8 cellular contexts compared by ENCODE assay signal in the genomic region with DNA sequence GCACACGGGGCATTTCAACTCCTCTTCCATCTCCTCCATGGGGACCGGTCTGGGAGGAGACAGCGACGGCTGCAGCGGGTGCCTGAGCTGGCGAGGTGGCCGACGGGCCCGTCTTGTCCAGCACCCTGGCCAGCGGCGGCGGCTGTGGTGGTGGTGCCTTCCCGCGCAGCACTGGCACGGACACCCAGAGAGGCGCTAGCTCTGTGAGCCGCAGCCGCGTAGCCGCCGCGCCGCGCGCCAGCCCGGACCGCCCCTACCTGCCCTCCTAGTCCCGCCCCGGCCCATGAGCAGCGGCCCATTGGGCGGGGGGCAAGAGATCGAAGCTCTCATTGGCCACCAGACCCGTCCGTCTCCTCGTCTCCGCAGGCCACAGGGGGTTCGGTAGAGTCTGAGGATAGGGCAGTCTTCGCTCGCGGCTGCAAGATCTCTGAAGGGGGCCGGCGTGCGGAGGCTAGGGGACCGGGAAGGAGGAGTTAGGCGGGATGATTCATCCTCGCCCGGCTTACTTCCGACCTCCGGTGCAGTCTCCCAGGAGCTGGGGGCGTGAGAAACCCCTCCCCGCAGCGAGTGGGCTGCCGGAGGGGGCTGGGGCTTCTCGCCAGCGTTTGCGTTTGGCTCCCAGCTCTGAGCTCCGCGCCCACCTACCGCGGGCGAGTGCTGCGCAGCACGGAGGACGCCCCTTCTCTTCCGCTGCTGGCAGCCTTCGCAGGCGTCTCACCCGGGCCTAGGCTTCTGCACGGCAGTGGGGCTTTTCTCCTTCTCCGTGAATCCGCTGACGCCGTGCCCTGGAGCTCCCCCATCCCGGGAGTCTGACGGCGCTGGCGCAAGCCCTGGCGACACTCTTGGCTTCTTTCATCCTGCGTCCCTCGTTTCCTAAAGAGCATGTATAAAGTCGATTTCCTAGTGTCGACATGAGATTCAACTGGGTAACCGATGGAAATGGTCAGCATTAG. TPM values are rescaled to one million over a fixed set of nuclear protein-coding genes. Genes with fewer than 3 reads are reported as not detected.
DNase-seq lines count a peak whose midpoint lies in the region; ATAC-seq, FAIRE-seq and TF ChIP-seq lines count a peak whose summit lies in the region.

TRIM9 (minus strand) TSS at position 205 of the 953 bp plus-strand sequence; CDS start at position 39, 166 bp downstream.

- DNase-seq in DND-41 = peak; percentile 97
- peak; percentile 90 for DNase-seq in H54 (ENCODE audit: insufficient read length, low spot score)
- peak; percentile 81 for DNase-seq in LNCaP clone FGC (ENCODE audit: low read depth)
- peak; percentile 98 for DNase-seq in RWPE2 (ENCODE audit: low spot score)
- DNase-seq in activated T-helper 9 cell treated with anti-CD3 and anti-CD28 coated beads, Interleukin-2, amount 50 U/mL, for 16 hours (ENCODE audit: low read depth) = peak; percentile 82
- DNase-seq in fibroblast of pulmonary artery (ENCODE audit: low read depth) = peak; percentile 97
- DNase-seq in naive thymus-derived CD8-positive, alpha-beta T cell = peak; percentile 86 to 97 (median 93)

- H3K27me3 ChIP-seq in DND-41 (ENCODE audit: insufficient read depth, low read length, poor library complexity) (no peaks in the 10 kb centered on the region), RWPE2 (ENCODE audit: insufficient read depth, poor library complexity, severe bottlenecking) (peaks cover 12% of the 10 kb centered on the region)

- H3K27me3 Mint-ChIP-seq in naive thymus-derived CD8-positive, alpha-beta T cell = peaks cover 0 to 23% (median 4%) of the 10 kb centered on the region in 5 donors
- H3K27me3 Mint-ChIP-seq in stimulated activated memory B cell treated with anti-CD40 and anti-IgM and Interleukin-4, amounts not matched to agents 10 μg/mL and 1 μg/mL and 100 μg/mL, for 72 hours = peaks cover 43% of the 10 kb centered on the region

- H3K4me1 ChIP-seq in DND-41 (ENCODE audit: insufficient read depth, low read length) (peaks cover 56% of the 10 kb centered on the region), RWPE2 (ENCODE audit: insufficient read depth, poor library complexity, severe bottlenecking) (peaks cover 6% of the 10 kb centered on the region)

- POLR2A ChIA-PET in naive thymus-derived CD8-positive, alpha-beta T cell (lab: Charles Lee) = interaction anchor here (0.7 to 2.9 kb wide), 13 partner anchors 8 to 1509 kb away, joined by 3 to 21 read pairs (median 3); partner anchors contain the start of genes DMAC2L, L2HGDH, RPS29 and RTRAF

- peak within 1 kb of the TSS; percentile 98 for H2AFZ ChIP-seq in DND-41 (ENCODE audit: low read depth, low read length)

- no peaks in the 10 kb centered on the region for H3K36me3 ChIP-seq in DND-41 (ENCODE audit: insufficient read depth, low read length)
- H3K36me3 ChIP-seq in RWPE2 (ENCODE audit: low read depth) = no peaks in the 10 kb centered on the region

- TF ChIP-seq CTCF in DND-41 (IDR thresholded peaks at IDR 0.05; ENCODE audit: borderline replicate concordance, extremely low read depth, low read length, poor library complexity, severe bottlenecking) (no peak), LNCaP clone FGC (IDR thresholded peaks at IDR 0.05; ENCODE audit: control insufficient read depth, extremely low read depth, insufficient read depth) (no peak), RWPE2 (IDR thresholded peaks at IDR 0.05; ENCODE audit: poor library complexity, severe bottlenecking) (no peak), fibroblast of pulmonary artery (IDR thresholded peaks at IDR 0.05; ENCODE audit: low read length, missing control alignments) (no peak)

- ATAC-seq in DND-41 (ENCODE audit: insufficient read depth, low read depth) (peak; percentile 92), RWPE2 (ENCODE audit: low read depth) (peak; percentile 95)
- ATAC-seq in naive thymus-derived CD8-positive, alpha-beta T cell = peak; percentile 91 to 93
- ATAC-seq in stimulated activated memory B cell treated with anti-CD40 and anti-IgM and Interleukin-4, amounts not matched to agents 10 μg/mL and 1 μg/mL and 100 μg/mL, for 72 hours = peak; percentile 98

- peak within 1 kb of the TSS; percentile 63 to 94 (median 92) for H3K27ac Mint-ChIP-seq in naive thymus-derived CD8-positive, alpha-beta T cell
- peak within 1 kb of the TSS; percentile 47 for H3K27ac Mint-ChIP-seq in stimulated activated memory B cell treated with anti-CD40 and anti-IgM and Interleukin-4, amounts not matched to agents 10 μg/mL and 1 μg/mL and 100 μg/mL, for 72 hours

- H3K79me2 ChIP-seq in DND-41 (ENCODE audit: insufficient read depth, low read length) = peaks cover 13% of the 10 kb centered on the region

- H3K9me3 ChIP-seq in DND-41 (ENCODE audit: insufficient read depth, low read length, severe bottlenecking) = no peaks in the 10 kb centered on the region
- no peaks in the 10 kb centered on the region for H3K9me3 ChIP-seq in RWPE2 (ENCODE audit: severe bottlenecking)

- H3K4me3 ChIP-seq in DND-41 (ENCODE audit: low read depth in 1 of 2, low read length in 2 of 2) (peak within 1 kb of the TSS; percentile 65 to 96; a peak in 3 of 4 replicates), LNCaP clone FGC (ENCODE audit: low read depth, low read length) (peak within 1 kb of the TSS; percentile 50), RWPE2 (ENCODE audit: severe bottlenecking) (peak within 1 kb of the TSS; percentile 52), fibroblast of pulmonary artery (replicated peaks; ENCODE audit: low read depth, low read length) (peak within 1 kb of the TSS; percentile 64)

- peak within 1 kb of the TSS; percentile 81 for H3K9ac ChIP-seq in DND-41 (ENCODE audit: low read depth, low read length)

- FAIRE-seq in H54 (lab: Jason Lieb, UNC) = peak; percentile 89

- H3K27ac ChIP-seq in DND-41 (ENCODE audit: low read length) = peak within 1 kb of the TSS; percentile 91
- H3K27ac ChIP-seq in RWPE2 (ENCODE audit: poor library complexity, severe bottlenecking) = peak within 1 kb of the TSS; percentile 35

- peak; percentile 30; the same call in 1 of the 2 replicates for TF ChIP-seq POLR2A in H54 (IDR thresholded peaks at IDR 0.05; ENCODE audit: low read depth, low read length)

- H3K4me3 Mint-ChIP-seq in naive thymus-derived CD8-positive, alpha-beta T cell = peak within 1 kb of the TSS; percentile 87 to 97 (median 92)
- H3K4me3 Mint-ChIP-seq in stimulated activated memory B cell treated with anti-CD40 and anti-IgM and Interleukin-4, amounts not matched to agents 10 μg/mL and 1 μg/mL and 100 μg/mL, for 72 hours = peak within 1 kb of the TSS; percentile 80

- no peaks in the 10 kb centered on the region for H3K9me3 Mint-ChIP-seq in naive thymus-derived CD8-positive, alpha-beta T cell
- H3K9me3 Mint-ChIP-seq in stimulated activated memory B cell treated with anti-CD40 and anti-IgM and Interleukin-4, amounts not matched to agents 10 μg/mL and 1 μg/mL and 100 μg/mL, for 72 hours = no peaks in the 10 kb centered on the region

- no peaks in the 10 kb centered on the region for H3K36me3 Mint-ChIP-seq in naive thymus-derived CD8-positive, alpha-beta T cell
- H3K36me3 Mint-ChIP-seq in stimulated activated memory B cell treated with anti-CD40 and anti-IgM and Interleukin-4, amounts not matched to agents 10 μg/mL and 1 μg/mL and 100 μg/mL, for 72 hours = no peaks in the 10 kb centered on the region

- H3K4me2 ChIP-seq in DND-41 (ENCODE audit: insufficient read depth, low read length) = peak within 1 kb of the TSS; percentile 94

- peaks cover 5 to 30% (median 13%) of the 10 kb centered on the region in 4 donors for H3K4me1 Mint-ChIP-seq in naive thymus-derived CD8-positive, alpha-beta T cell
- H3K4me1 Mint-ChIP-seq in stimulated activated memory B cell treated with anti-CD40 and anti-IgM and Interleukin-4, amounts not matched to agents 10 μg/mL and 1 μg/mL and 100 μg/mL, for 72 hours = peaks cover 20% of the 10 kb centered on the region

- H4K20me1 ChIP-seq in DND-41 (ENCODE audit: insufficient read depth, low read length) = no peaks in the 10 kb centered on the region

RNA-seq across cellular contexts. Expression of gene TRIM9, which starts in this region (rescaled TPM):
- total RNA-seq in naive thymus-derived CD8-positive, alpha-beta T cell = 1 to 10 TPM; 2.2 to 2.8 TPM
- under 1 TPM in 2 of 3 donors, not detected in 1; 0.10 to 0.43 TPM for polyA plus RNA-seq in naive thymus-derived CD8-positive, alpha-beta T cell

Comparison
In these comparisons a context has a peak if more than half of its experiments do, and no peak if none do; other contexts are left out.
1. Peak in every context shown above with its lines: DNase-seq, ATAC-seq, H3K4me3 ChIP-seq and H3K27ac ChIP-seq.